In genomic region chr11:96389604-96390402, GRCh38 we compare ENCODE assay signal across 1 cellular context.
A peak's percentile ranks its signal among the peaks of the same experiment; 100 is the strongest.
TF ChIP-seq lines count a peak whose summit lies in the region.

TSS of gene CCDC82 (minus strand) at chr11:96389912. CDS start at chr11:96384747, 5,165 bp downstream.
TSS of gene JRKL (plus strand) at chr11:96390013. CDS start at chr11:96390650, 637 bp downstream.

TF ChIP-seq in K562, 482 proteins besides CTCF, POLR2A, EP300 and RAD21 (continued from another document and continues in another):
- 0 out of 2 replicates have a peak, but pooled peaks have one; percentile 45 for TF ChIP-seq AFF4 (CRISPR knock-in tag; IDR thresholded peaks at IDR 0.05)
- TF ChIP-seq LEF1 (IDR thresholded peaks at IDR 0.05) = peak; percentile 30; the same call in 1 of the 2 replicates
- TF ChIP-seq MCM2 (IDR thresholded peaks at IDR 0.05; ENCODE audit: low read depth) = no peak
- TF ChIP-seq ZNF436 (CRISPR knock-in tag; IDR thresholded peaks at IDR 0.05) = no peak
- TF ChIP-seq ZNF644 (tag; IDR thresholded peaks at IDR 0.05; ENCODE audit: low read depth) = no peak
- no peak for TF ChIP-seq E4F1 (CRISPR knock-in tag; IDR thresholded peaks at IDR 0.05; ENCODE audit: borderline replicate concordance)
- no peak for TF ChIP-seq CGGBP1 (CRISPR knock-in tag; IDR thresholded peaks at IDR 0.05)
- TF ChIP-seq, protein P1, sequence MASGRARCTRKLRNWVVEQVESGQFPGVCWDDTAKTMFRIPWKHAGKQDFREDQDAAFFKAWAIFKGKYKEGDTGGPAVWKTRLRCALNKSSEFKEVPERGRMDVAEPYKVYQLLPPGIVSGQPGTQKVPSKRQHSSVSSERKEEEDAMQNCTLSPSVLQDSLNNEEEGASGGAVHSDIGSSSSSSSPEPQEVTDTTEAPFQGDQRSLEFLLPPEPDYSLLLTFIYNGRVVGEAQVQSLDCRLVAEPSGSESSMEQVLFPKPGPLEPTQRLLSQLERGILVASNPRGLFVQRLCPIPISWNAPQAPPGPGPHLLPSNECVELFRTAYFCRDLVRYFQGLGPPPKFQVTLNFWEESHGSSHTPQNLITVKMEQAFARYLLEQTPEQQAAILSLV (tag; IDR thresholded peaks at IDR 0.05) = no peak
- TF ChIP-seq ATF3 (IDR thresholded peaks at IDR 0.05) = no peak; the same call in 1 of the 2 replicates
- TF ChIP-seq ATF3 (CRISPR knock-in tag; conservative IDR thresholded peaks at IDR 0.05) = 0 out of 2 replicates have a peak, but pooled peaks have one; percentile 44
- peak; percentile 90 for TF ChIP-seq ZBTB40 (IDR thresholded peaks at IDR 0.05)
- TF ChIP-seq ZBTB40 (CRISPR knock-in tag; IDR thresholded peaks at IDR 0.05) = no peak
- no peak for TF ChIP-seq HOXB6 (CRISPR knock-in tag; IDR thresholded peaks at IDR 0.05; ENCODE audit: borderline replicate concordance)
- no peak for TF ChIP-seq SRSF3 (IDR thresholded peaks at IDR 0.05; ENCODE audit: insufficient read depth, low read length)
- peak; percentile 75; the same call in 1 of the 2 replicates for TF ChIP-seq ELF1 (tag; IDR thresholded peaks at IDR 0.05)
- TF ChIP-seq TRIM28 (IDR thresholded peaks at IDR 0.05) = peak; percentile 90
- TF ChIP-seq, protein P2, sequence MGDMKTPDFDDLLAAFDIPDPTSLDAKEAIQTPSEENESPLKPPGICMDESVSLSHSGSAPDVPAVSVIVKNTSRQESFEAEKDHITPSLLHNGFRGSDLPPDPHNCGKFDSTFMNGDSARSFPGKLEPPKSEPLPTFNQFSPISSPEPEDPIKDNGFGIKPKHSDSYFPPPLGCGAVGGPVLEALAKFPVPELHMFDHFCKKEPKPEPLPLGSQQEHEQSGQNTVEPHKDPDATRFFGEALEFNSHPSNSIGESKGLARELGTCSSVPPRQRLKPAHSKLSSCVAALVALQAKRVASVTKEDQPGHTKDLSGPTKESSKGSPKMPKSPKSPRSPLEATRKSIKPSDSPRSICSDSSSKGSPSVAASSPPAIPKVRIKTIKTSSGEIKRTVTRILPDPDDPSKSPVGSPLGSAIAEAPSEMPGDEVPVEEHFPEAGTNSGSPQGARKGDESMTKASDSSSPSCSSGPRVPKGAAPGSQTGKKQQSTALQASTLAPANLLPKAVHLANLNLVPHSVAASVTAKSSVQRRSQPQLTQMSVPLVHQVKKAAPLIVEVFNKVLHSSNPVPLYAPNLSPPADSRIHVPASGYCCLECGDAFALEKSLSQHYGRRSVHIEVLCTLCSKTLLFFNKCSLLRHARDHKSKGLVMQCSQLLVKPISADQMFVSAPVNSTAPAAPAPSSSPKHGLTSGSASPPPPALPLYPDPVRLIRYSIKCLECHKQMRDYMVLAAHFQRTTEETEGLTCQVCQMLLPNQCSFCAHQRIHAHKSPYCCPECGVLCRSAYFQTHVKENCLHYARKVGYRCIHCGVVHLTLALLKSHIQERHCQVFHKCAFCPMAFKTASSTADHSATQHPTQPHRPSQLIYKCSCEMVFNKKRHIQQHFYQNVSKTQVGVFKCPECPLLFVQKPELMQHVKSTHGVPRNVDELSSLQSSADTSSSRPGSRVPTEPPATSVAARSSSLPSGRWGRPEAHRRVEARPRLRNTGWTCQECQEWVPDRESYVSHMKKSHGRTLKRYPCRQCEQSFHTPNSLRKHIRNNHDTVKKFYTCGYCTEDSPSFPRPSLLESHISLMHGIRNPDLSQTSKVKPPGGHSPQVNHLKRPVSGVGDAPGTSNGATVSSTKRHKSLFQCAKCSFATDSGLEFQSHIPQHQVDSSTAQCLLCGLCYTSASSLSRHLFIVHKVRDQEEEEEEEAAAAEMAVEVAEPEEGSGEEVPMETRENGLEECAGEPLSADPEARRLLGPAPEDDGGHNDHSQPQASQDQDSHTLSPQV (IDR thresholded peaks at IDR 0.05) = peak; percentile 52; the same call in 1 of the 2 replicates
- no peak for TF ChIP-seq GATAD2A (IDR thresholded peaks at IDR 0.05)
- TF ChIP-seq TRIM24 (IDR thresholded peaks at IDR 0.05) = peak in 1 of 2 experiments; percentile 79; a peak in 2 of 4 replicates
- no peak for TF ChIP-seq MYBL2 (IDR thresholded peaks at IDR 0.05; ENCODE audit: low read depth)
- TF ChIP-seq MYBL2 (CRISPR knock-in tag; IDR thresholded peaks at IDR 0.05; ENCODE audit: borderline replicate concordance) = no peak
- TF ChIP-seq ZBTB49 (CRISPR knock-in tag; IDR thresholded peaks at IDR 0.05; ENCODE audit: borderline replicate concordance) = no peak
- peak in 1 of 2 experiments; percentile 64; a peak in 2 of 4 replicates for TF ChIP-seq UBTF (IDR thresholded peaks at IDR 0.05; ENCODE audit: borderline replicate concordance in 1 of 2, low read depth in 2 of 2, low read length in 2 of 2)
